Comparison of ENCODE assay signal across 1 cellular context in the genomic region with DNA sequence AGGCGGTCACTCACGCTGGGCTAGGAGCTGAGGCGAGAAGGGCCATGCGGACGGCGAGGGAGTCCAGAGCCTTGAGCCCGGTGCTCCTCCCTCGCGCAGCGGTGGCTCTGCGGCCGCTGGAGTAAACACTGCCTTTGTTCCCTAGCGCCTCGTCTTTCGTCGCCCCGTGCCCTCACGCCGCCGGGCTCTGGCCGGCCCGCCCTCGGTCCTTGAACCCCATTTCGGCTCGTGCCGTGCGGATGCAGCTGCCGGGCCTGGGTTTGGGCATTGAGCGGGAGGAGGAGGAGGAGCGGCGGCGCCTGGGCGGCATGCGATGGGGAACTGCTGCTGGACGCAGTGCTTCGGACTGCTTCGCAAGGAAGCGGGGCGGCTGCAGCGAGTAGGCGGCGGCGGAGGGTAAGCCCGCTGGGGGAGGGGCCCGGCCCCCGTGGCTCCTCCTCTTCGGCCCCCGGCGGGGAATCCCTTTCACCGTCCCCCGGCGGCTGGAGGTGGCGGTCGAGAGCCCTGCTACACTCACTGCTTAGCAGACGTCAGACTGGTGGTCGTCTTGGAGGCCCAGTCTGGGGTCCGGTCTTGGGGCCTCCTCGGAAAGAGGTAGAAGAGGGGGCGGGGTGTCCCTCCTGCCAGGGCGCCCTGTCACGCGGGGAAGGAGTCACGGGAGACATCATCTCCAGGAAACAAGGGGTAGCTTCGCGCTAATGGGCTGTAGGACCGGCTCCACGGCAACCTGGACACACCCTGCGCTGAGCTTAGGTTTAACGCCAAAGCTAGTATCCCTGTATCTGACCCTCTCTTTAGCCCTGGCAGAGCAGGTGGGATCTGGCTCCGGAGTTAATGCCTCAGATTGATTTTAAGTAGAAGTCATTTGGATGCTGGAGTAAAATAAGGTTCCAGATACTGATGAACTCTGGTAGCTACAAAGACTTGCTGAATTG.
TF ChIP-seq lines count a peak whose summit lies in the region.

A gene with protein sequence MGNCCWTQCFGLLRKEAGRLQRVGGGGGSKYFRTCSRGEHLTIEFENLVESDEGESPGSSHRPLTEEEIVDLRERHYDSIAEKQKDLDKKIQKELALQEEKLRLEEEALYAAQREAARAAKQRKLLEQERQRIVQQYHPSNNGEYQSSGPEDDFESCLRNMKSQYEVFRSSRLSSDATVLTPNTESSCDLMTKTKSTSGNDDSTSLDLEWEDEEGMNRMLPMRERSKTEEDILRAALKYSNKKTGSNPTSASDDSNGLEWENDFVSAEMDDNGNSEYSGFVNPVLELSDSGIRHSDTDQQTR (plus strand): TSS at position 9 of the 935 bp plus-strand sequence. CDS start 305 bp downstream, at position 314.

TF ChIP-seq in K562, 482 proteins besides CTCF, POLR2A, EP300 and RAD21 (continued from another document and continues in another):
- TF ChIP-seq, protein P1, sequence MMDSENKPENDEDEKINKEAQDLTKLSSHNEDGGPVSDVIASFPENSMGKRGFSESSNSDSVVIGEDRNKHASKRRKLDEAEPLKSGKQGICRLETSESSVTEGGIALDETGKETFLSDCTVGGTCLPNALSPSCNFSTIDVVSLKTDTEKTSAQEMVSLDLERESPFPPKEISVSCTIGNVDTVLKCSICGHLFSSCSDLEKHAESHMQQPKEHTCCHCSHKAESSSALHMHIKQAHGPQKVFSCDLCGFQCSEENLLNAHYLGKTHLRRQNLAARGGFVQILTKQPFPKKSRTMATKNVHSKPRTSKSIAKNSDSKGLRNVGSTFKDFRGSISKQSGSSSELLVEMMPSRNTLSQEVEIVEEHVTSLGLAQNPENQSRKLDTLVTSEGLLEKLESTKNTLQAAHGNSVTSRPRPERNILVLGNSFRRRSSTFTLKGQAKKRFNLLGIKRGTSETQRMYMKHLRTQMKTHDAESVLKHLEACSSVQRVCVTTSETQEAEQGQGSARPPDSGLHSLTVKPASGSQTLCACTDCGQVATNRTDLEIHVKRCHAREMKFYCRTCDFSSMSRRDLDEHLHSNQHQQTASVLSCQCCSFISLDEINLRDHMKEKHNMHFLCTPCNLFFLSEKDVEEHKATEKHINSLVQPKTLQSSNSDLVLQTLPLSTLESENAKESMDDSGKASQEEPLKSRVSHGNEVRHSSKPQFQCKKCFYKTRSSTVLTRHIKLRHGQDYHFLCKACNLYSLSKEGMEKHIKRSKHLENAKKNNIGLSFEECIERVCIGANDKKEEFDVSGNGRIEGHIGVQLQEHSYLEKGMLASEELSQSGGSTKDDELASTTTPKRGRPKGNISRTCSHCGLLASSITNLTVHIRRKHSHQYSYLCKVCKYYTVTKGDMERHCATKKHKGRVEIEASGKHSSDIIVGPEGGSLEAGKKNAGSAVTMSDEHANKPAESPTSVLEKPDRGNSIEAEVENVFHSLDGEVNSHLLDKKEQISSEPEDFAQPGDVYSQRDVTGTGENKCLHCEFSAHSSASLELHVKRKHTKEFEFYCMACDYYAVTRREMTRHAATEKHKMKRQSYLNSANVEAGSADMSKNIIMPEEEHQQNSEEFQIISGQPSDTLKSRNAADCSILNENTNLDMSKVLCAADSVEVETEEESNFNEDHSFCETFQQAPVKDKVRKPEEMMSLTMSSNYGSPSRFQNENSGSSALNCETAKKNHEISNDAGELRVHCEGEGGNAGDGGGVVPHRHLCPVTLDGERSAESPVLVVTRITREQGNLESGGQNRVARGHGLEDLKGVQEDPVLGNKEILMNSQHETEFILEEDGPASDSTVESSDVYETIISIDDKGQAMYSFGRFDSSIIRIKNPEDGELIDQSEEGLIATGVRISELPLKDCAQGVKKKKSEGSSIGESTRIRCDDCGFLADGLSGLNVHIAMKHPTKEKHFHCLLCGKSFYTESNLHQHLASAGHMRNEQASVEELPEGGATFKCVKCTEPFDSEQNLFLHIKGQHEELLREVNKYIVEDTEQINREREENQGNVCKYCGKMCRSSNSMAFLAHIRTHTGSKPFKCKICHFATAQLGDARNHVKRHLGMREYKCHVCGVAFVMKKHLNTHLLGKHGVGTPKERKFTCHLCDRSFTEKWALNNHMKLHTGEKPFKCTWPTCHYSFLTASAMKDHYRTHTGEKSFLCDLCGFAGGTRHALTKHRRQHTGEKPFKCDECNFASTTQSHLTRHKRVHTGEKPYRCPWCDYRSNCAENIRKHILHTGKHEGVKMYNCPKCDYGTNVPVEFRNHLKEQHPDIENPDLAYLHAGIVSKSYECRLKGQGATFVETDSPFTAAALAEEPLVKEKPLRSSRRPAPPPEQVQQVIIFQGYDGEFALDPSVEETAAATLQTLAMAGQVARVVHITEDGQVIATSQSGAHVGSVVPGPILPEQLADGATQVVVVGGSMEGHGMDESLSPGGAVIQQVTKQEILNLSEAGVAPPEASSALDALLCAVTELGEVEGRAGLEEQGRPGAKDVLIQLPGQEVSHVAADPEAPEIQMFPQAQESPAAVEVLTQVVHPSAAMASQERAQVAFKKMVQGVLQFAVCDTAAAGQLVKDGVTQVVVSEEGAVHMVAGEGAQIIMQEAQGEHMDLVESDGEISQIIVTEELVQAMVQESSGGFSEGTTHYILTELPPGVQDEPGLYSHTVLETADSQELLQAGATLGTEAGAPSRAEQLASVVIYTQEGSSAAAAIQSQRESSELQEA (IDR thresholded peaks at IDR 0.05; ENCODE audit: low read depth) = peak; percentile 72
- no peak for TF ChIP-seq ESRRB (CRISPR knock-in tag; IDR thresholded peaks at IDR 0.05; ENCODE audit: borderline replicate concordance)
- TF ChIP-seq EZH2 (IDR thresholded peaks at IDR 0.05; ENCODE audit: borderline replicate concordance, low read depth, low read length) = no peak
- no peak for TF ChIP-seq ZNF224 (CRISPR knock-in tag; IDR thresholded peaks at IDR 0.05)
- TF ChIP-seq ZNF274 (IDR thresholded peaks at IDR 0.05; ENCODE audit: borderline replicate concordance, low read depth, low read length) = no peak
- no peak for TF ChIP-seq XRCC4 (IDR thresholded peaks at IDR 0.05; ENCODE audit: extremely low read depth, insufficient read depth, insufficient read length)
- TF ChIP-seq, protein P2, sequence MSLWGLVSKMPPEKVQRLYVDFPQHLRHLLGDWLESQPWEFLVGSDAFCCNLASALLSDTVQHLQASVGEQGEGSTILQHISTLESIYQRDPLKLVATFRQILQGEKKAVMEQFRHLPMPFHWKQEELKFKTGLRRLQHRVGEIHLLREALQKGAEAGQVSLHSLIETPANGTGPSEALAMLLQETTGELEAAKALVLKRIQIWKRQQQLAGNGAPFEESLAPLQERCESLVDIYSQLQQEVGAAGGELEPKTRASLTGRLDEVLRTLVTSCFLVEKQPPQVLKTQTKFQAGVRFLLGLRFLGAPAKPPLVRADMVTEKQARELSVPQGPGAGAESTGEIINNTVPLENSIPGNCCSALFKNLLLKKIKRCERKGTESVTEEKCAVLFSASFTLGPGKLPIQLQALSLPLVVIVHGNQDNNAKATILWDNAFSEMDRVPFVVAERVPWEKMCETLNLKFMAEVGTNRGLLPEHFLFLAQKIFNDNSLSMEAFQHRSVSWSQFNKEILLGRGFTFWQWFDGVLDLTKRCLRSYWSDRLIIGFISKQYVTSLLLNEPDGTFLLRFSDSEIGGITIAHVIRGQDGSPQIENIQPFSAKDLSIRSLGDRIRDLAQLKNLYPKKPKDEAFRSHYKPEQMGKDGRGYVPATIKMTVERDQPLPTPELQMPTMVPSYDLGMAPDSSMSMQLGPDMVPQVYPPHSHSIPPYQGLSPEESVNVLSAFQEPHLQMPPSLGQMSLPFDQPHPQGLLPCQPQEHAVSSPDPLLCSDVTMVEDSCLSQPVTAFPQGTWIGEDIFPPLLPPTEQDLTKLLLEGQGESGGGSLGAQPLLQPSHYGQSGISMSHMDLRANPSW (CRISPR knock-in tag; IDR thresholded peaks at IDR 0.05) = no peak
- no peak for TF ChIP-seq STAG1 (CRISPR knock-in tag; IDR thresholded peaks at IDR 0.05; ENCODE audit: borderline replicate concordance)
- TF ChIP-seq CBFB (CRISPR knock-in tag; IDR thresholded peaks at IDR 0.05) = no peak
- TF ChIP-seq ZFP30 (CRISPR knock-in tag; IDR thresholded peaks at IDR 0.05; ENCODE audit: borderline replicate concordance) = no peak
- TF ChIP-seq, protein P3, sequence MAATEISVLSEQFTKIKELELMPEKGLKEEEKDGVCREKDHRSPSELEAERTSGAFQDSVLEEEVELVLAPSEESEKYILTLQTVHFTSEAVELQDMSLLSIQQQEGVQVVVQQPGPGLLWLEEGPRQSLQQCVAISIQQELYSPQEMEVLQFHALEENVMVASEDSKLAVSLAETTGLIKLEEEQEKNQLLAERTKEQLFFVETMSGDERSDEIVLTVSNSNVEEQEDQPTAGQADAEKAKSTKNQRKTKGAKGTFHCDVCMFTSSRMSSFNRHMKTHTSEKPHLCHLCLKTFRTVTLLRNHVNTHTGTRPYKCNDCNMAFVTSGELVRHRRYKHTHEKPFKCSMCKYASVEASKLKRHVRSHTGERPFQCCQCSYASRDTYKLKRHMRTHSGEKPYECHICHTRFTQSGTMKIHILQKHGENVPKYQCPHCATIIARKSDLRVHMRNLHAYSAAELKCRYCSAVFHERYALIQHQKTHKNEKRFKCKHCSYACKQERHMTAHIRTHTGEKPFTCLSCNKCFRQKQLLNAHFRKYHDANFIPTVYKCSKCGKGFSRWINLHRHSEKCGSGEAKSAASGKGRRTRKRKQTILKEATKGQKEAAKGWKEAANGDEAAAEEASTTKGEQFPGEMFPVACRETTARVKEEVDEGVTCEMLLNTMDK (IDR thresholded peaks at IDR 0.05; ENCODE audit: borderline replicate concordance, insufficient read depth, low read depth, low read length, poor library complexity, severe bottlenecking) = peak; percentile 31
- TF ChIP-seq NCOR1 (IDR thresholded peaks at IDR 0.05) = no peak
- TF ChIP-seq ZBTB26 (CRISPR knock-in tag; IDR thresholded peaks at IDR 0.05) = no peak
- TF ChIP-seq EGR1 (conservative IDR thresholded peaks at IDR 0.05) = peak; percentile 78
- no peak for TF ChIP-seq SMAD2 (IDR thresholded peaks at IDR 0.05; ENCODE audit: low read depth, low read length)
- no peak; the same call in 1 of the 2 replicates for TF ChIP-seq HDAC2 (IDR thresholded peaks at IDR 0.05)
- no peak for TF ChIP-seq ZNF253 (CRISPR knock-in tag; conservative IDR thresholded peaks at IDR 0.05)
- TF ChIP-seq GTF2F1 (IDR thresholded peaks at IDR 0.05; ENCODE audit: low read depth, low read length) = no peak
- TF ChIP-seq DNMT1 (IDR thresholded peaks at IDR 0.05) = no peak
- TF ChIP-seq ZNF75A (CRISPR knock-in tag; IDR thresholded peaks at IDR 0.05) = no peak
- TF ChIP-seq CEBPG (CRISPR knock-in tag; IDR thresholded peaks at IDR 0.05) = no peak
- TF ChIP-seq CEBPG (tag; conservative IDR thresholded peaks at IDR 0.05 in 1 of 2, IDR thresholded peaks at IDR 0.05 in 1 of 2) = no peak
- TF ChIP-seq MXI1 (IDR thresholded peaks at IDR 0.05; ENCODE audit: low read depth, low read length) = peak; percentile 24; the same call in 1 of the 2 replicates
- no peak for TF ChIP-seq ZNF146 (CRISPR knock-in tag; IDR thresholded peaks at IDR 0.05; ENCODE audit: unreplicated experiment)
- no peak for TF ChIP-seq ZZZ3 (IDR thresholded peaks at IDR 0.05)
- TF ChIP-seq PCBP2 (IDR thresholded peaks at IDR 0.05; ENCODE audit: low read depth, low read length, poor library complexity, severe bottlenecking) = no peak
- no peak for TF ChIP-seq ZNF140 (CRISPR knock-in tag; IDR thresholded peaks at IDR 0.05)
- TF ChIP-seq, protein P4, sequence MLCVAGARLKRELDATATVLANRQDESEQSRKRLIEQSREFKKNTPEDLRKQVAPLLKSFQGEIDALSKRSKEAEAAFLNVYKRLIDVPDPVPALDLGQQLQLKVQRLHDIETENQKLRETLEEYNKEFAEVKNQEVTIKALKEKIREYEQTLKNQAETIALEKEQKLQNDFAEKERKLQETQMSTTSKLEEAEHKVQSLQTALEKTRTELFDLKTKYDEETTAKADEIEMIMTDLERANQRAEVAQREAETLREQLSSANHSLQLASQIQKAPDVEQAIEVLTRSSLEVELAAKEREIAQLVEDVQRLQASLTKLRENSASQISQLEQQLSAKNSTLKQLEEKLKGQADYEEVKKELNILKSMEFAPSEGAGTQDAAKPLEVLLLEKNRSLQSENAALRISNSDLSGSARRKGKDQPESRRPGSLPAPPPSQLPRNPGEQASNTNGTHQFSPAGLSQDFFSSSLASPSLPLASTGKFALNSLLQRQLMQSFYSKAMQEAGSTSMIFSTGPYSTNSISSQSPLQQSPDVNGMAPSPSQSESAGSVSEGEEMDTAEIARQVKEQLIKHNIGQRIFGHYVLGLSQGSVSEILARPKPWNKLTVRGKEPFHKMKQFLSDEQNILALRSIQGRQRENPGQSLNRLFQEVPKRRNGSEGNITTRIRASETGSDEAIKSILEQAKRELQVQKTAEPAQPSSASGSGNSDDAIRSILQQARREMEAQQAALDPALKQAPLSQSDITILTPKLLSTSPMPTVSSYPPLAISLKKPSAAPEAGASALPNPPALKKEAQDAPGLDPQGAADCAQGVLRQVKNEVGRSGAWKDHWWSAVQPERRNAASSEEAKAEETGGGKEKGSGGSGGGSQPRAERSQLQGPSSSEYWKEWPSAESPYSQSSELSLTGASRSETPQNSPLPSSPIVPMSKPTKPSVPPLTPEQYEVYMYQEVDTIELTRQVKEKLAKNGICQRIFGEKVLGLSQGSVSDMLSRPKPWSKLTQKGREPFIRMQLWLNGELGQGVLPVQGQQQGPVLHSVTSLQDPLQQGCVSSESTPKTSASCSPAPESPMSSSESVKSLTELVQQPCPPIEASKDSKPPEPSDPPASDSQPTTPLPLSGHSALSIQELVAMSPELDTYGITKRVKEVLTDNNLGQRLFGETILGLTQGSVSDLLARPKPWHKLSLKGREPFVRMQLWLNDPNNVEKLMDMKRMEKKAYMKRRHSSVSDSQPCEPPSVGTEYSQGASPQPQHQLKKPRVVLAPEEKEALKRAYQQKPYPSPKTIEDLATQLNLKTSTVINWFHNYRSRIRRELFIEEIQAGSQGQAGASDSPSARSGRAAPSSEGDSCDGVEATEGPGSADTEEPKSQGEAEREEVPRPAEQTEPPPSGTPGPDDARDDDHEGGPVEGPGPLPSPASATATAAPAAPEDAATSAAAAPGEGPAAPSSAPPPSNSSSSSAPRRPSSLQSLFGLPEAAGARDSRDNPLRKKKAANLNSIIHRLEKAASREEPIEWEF (CRISPR knock-in tag; IDR thresholded peaks at IDR 0.05) = no peak
- no peak for TF ChIP-seq U2AF2 (optimal IDR thresholded peaks at IDR 0.05; ENCODE audit: low read depth, low read length)
- no peak for TF ChIP-seq IFI16 (CRISPR knock-in tag; IDR thresholded peaks at IDR 0.05)
- TF ChIP-seq HNRNPK (IDR thresholded peaks at IDR 0.05; ENCODE audit: low read depth, low read length, poor library complexity, severe bottlenecking) = no peak
- no peak for TF ChIP-seq SREBF2 (CRISPR knock-in tag; IDR thresholded peaks at IDR 0.05)
- TF ChIP-seq ZKSCAN8 (CRISPR knock-in tag; IDR thresholded peaks at IDR 0.05) = no peak
- no peak for TF ChIP-seq NFXL1 (CRISPR knock-in tag; IDR thresholded peaks at IDR 0.05)
